1 cellular context compared by ENCODE assay signal in the genomic region with DNA sequence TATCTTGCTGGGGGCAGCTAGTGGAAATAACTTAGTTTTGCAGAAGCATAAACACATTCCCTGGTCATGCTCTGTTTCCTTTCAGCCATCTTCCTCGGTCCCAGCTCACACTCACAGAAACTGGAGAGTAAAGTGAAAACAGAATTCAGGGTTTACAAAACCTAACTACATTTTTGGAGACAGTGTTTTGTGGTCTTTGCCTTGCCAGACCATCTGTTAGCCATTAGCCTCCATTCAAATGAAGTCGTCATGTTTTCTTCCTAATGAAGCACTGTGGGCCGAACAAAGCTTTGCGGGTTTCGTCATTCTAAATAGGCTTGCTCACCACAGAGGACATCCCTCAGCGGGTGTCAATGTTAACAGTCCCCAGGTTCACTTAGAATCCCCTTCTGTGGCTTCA.
TF ChIP-seq lines count a peak whose summit lies in the region.

No MANE protein-coding gene starts in this region.

TF ChIP-seq in GM23338, 12 proteins besides CTCF, POLR2A, EP300 and RAD21 (continued from another document):
- TF ChIP-seq, protein P1, sequence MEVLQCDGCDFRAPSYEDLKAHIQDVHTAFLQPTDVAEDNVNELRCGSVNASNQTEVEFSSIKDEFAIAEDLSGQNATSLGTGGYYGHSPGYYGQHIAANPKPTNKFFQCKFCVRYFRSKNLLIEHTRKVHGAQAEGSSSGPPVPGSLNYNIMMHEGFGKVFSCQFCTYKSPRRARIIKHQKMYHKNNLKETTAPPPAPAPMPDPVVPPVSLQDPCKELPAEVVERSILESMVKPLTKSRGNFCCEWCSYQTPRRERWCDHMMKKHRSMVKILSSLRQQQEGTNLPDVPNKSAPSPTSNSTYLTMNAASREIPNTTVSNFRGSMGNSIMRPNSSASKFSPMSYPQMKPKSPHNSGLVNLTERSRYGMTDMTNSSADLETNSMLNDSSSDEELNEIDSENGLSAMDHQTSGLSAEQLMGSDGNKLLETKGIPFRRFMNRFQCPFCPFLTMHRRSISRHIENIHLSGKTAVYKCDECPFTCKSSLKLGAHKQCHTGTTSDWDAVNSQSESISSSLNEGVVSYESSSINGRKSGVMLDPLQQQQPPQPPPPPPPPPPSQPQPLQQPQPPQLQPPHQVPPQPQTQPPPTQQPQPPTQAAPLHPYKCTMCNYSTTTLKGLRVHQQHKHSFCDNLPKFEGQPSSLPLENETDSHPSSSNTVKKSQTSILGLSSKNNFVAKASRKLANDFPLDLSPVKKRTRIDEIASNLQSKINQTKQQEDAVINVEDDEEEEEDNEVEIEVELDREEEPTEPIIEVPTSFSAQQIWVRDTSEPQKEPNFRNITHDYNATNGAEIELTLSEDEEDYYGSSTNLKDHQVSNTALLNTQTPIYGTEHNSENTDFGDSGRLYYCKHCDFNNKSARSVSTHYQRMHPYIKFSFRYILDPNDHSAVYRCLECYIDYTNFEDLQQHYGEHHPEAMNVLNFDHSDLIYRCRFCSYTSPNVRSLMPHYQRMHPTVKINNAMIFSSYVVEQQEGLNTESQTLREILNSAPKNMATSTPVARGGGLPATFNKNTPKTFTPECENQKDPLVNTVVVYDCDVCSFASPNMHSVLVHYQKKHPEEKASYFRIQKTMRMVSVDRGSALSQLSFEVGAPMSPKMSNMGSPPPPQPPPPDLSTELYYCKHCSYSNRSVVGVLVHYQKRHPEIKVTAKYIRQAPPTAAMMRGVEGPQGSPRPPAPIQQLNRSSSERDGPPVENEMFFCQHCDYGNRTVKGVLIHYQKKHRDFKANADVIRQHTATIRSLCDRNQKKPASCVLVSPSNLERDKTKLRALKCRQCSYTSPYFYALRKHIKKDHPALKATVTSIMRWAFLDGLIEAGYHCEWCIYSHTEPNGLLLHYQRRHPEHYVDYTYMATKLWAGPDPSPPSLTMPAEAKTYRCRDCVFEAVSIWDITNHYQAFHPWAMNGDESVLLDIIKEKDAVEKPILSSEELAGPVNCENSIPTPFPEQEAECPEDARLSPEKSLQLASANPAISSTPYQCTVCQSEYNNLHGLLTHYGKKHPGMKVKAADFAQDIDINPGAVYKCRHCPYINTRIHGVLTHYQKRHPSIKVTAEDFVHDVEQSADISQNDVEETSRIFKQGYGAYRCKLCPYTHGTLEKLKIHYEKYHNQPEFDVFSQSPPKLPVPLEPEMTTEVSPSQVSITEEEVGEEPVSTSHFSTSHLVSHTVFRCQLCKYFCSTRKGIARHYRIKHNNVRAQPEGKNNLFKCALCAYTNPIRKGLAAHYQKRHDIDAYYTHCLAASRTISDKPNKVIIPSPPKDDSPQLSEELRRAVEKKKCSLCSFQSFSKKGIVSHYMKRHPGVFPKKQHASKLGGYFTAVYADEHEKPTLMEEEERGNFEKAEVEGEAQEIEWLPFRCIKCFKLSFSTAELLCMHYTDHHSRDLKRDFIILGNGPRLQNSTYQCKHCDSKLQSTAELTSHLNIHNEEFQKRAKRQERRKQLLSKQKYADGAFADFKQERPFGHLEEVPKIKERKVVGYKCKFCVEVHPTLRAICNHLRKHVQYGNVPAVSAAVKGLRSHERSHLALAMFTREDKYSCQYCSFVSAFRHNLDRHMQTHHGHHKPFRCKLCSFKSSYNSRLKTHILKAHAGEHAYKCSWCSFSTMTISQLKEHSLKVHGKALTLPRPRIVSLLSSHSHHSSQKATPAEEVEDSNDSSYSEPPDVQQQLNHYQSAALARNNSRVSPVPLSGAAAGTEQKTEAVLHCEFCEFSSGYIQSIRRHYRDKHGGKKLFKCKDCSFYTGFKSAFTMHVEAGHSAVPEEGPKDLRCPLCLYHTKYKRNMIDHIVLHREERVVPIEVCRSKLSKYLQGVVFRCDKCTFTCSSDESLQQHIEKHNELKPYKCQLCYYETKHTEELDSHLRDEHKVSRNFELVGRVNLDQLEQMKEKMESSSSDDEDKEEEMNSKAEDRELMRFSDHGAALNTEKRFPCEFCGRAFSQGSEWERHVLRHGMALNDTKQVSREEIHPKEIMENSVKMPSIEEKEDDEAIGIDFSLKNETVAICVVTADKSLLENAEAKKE (CRISPR knock-in tag; IDR thresholded peaks at IDR 0.05): no peak
- TF ChIP-seq ETS1 (IDR thresholded peaks at IDR 0.05): no peak
- TF ChIP-seq, protein P2, sequence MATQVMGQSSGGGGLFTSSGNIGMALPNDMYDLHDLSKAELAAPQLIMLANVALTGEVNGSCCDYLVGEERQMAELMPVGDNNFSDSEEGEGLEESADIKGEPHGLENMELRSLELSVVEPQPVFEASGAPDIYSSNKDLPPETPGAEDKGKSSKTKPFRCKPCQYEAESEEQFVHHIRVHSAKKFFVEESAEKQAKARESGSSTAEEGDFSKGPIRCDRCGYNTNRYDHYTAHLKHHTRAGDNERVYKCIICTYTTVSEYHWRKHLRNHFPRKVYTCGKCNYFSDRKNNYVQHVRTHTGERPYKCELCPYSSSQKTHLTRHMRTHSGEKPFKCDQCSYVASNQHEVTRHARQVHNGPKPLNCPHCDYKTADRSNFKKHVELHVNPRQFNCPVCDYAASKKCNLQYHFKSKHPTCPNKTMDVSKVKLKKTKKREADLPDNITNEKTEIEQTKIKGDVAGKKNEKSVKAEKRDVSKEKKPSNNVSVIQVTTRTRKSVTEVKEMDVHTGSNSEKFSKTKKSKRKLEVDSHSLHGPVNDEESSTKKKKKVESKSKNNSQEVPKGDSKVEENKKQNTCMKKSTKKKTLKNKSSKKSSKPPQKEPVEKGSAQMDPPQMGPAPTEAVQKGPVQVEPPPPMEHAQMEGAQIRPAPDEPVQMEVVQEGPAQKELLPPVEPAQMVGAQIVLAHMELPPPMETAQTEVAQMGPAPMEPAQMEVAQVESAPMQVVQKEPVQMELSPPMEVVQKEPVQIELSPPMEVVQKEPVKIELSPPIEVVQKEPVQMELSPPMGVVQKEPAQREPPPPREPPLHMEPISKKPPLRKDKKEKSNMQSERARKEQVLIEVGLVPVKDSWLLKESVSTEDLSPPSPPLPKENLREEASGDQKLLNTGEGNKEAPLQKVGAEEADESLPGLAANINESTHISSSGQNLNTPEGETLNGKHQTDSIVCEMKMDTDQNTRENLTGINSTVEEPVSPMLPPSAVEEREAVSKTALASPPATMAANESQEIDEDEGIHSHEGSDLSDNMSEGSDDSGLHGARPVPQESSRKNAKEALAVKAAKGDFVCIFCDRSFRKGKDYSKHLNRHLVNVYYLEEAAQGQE (IDR thresholded peaks at IDR 0.05; ENCODE audit: unreplicated experiment): no peak
- TF ChIP-seq STAT1 (IDR thresholded peaks at IDR 0.05; ENCODE audit: unreplicated experiment): no peak
- TF ChIP-seq NANOG (IDR thresholded peaks at IDR 0.05; ENCODE audit: borderline replicate concordance): no peak
